In genomic region chr9:126628146-126628545, GRCh38 we compare ENCODE assay signal across 29 cellular contexts. TPM values are rescaled to one million over a fixed set of nuclear protein-coding genes. Genes with fewer than 3 reads are reported as not detected.
"Had no signal": no experiment of that assay in that cellular context is flagged by ENCODE, and none has a peak within 500 bp of the region (broad histone marks: within the 10 kb centered on the region; RNA-seq: fewer than 3 reads in every experiment).

No MANE protein-coding gene starts in this region.

- ATAC-seq: natural killer cell; right lobe of liver; stimulated activated memory B cell treated with anti-CD40 and anti-IgM and Interleukin-4, amounts not matched to agents 10 μg/mL and 1 μg/mL and 100 μg/mL, for 72 hours; stimulated activated naive CD8-positive, alpha-beta T cell treated with anti-CD3 and anti-CD28 coated beads, Interleukin-15, amount 100 ng/mL, for 72 hours had no signal

- DNase-seq: hypothalamus; islet precursor cell; left ventricle myocardium inferior; mesendoderm; naive B cell; natural killer cell; ovary; right lobe of liver; stimulated activated CD4-positive, alpha-beta T cell treated with anti-CD3 and anti-CD28 coated beads, Interleukin-1b, Interleukin-23, amount 100 ng/mL, for 48 hours; stimulated activated CD4-positive, alpha-beta T cell treated with anti-CD3 and anti-CD28 coated beads, Interleukin-2, amount 100 ng/mL, for 48 hours; stimulated activated CD4-positive, alpha-beta T cell treated with anti-CD3 and anti-CD28 coated beads, Interleukin-4, amount 100 ng/mL, for 4 hours; stimulated activated CD8-positive, alpha-beta memory T cell treated with anti-CD3 and anti-CD28 coated beads, Interleukin-4, amount 100 ng/mL, for 48 hours; stimulated activated naive CD4-positive, alpha-beta T cell treated with Interleukin-2 at 50 U/mL for 16 hours; stimulated activated naive CD8-positive, alpha-beta T cell treated with anti-CD3 and anti-CD28 coated beads, Interleukin-15, amount 100 ng/mL, for 72 hours; substantia nigra; upper lobe of left lung had no signal

- H3K27ac ChIP-seq: left ventricle myocardium inferior, ovary, right atrium auricular region, right lobe of liver, tibial nerve, upper lobe of left lung, vagina had no signal

- H3K36me3 ChIP-seq: left ventricle myocardium inferior, ovary, right atrium auricular region, right lobe of liver, tibial nerve, upper lobe of left lung, vagina had no signal

- H3K4me3 ChIP-seq: left ventricle myocardium inferior, lung, ovary, right atrium auricular region, right lobe of liver, smooth muscle cell, tibial nerve, upper lobe of left lung, vagina had no signal

- H3K4me3 Mint-ChIP-seq: mesothelial cell of epicardium; stimulated activated memory B cell treated with anti-CD40 and anti-IgM and Interleukin-4, amounts not matched to agents 10 μg/mL and 1 μg/mL and 100 μg/mL, for 72 hours; stimulated activated naive CD8-positive, alpha-beta T cell treated with anti-CD3 and anti-CD28 coated beads, Interleukin-15, amount 100 ng/mL, for 72 hours had no signal

- H3K4me2 ChIP-seq: smooth muscle cell had no signal

- H3K36me3 Mint-ChIP-seq: mesothelial cell of epicardium; naive B cell; natural killer cell; stimulated activated memory B cell treated with anti-CD40 and anti-IgM and Interleukin-4, amounts not matched to agents 10 μg/mL and 1 μg/mL and 100 μg/mL, for 72 hours had no signal

- H3K27ac Mint-ChIP-seq: mesothelial cell of epicardium; natural killer cell; progenitor cell of endocrine pancreas; stimulated activated memory B cell treated with anti-CD40 and anti-IgM and Interleukin-4, amounts not matched to agents 10 μg/mL and 1 μg/mL and 100 μg/mL, for 72 hours; stimulated activated naive CD8-positive, alpha-beta T cell treated with anti-CD3 and anti-CD28 coated beads, Interleukin-15, amount 100 ng/mL, for 72 hours had no signal

- H3K9me3 Mint-ChIP-seq: mesothelial cell of epicardium; naive B cell; natural killer cell; stimulated activated memory B cell treated with anti-CD40 and anti-IgM and Interleukin-4, amounts not matched to agents 10 μg/mL and 1 μg/mL and 100 μg/mL, for 72 hours; stimulated activated naive CD8-positive, alpha-beta T cell treated with anti-CD3 and anti-CD28 coated beads, Interleukin-15, amount 100 ng/mL, for 72 hours had no signal

- H3K9me3 ChIP-seq: left ventricle myocardium inferior, ovary, right atrium auricular region, right lobe of liver, tibial nerve, upper lobe of left lung, vagina had no signal

RNA-seq across cellular contexts. Expression of gene LMX1B, which starts 14.4 kb away (rescaled TPM):
- total RNA-seq: mononuclear cell, natural killer cell, pulmonary artery endothelial cell, renal cortical epithelial cell, right lobe of liver, smooth muscle cell, temporal lobe, urinary bladder, vagina had no signal
- polyA plus RNA-seq: smooth muscle cell had no signal
